9 cellular contexts compared by ENCODE assay signal in genomic region chr2:232335206-232335858, GRCh38. TPM values are rescaled to one million over a fixed set of nuclear protein-coding genes. Genes with fewer than 3 reads are reported as not detected.
DNase-seq lines count a peak whose midpoint lies in the region; ATAC-seq and TF ChIP-seq lines count a peak whose summit lies in the region.
"Not testable (repeated sequence)": the region's sequence is repeated elsewhere in the genome, so short reads cannot be mapped to it uniquely, and the experiment has no call there.
"Had no signal": no experiment of that assay in that cellular context is flagged by ENCODE, and none has a peak within 500 bp of the region (broad histone marks: within the 10 kb centered on the region; RNA-seq: fewer than 3 reads in every experiment).

No MANE protein-coding gene starts in this region.

- not testable (repeated sequence) for TF ChIP-seq EP300 in sigmoid colon (IDR thresholded peaks at IDR 0.05)

- CTCF ChIA-PET in activated CD8-positive, alpha-beta T cell treated with anti-CD3 and anti-CD28 coated beads, Interleukin-2, amount 10 ng/mL, durations not matched to agents 7 days and 5 days (lab: Charles Lee): interaction anchor here (1.0 to 2.4 kb wide), 6 partner anchors 13 to 152 kb away, joined by 3 to 7 read pairs (median 6); no protein-coding TSS in a partner anchor

- peak overlapping the region; percentile 26 for H3K9ac ChIP-seq in NT2/D1 (ENCODE audit: insufficient read length, low read depth)

- not testable (repeated sequence) for H3K27me3 ChIP-seq in NT2/D1 (ENCODE audit: insufficient read depth, insufficient read length); foreskin keratinocyte; sigmoid colon

- H3K4me1 ChIP-seq in NT2/D1 (ENCODE audit: insufficient read depth, insufficient read length): peaks cover 28% of the 10 kb centered on the region
- H3K4me1 ChIP-seq in foreskin keratinocyte, sigmoid colon: not testable (repeated sequence)

- DNase-seq in NT2/D1 (ENCODE audit: low read depth, low spot score); activated CD8-positive, alpha-beta T cell treated with anti-CD3 and anti-CD28 coated beads, Interleukin-2, amount 10 ng/mL, durations not matched to agents 7 days and 5 days; foreskin keratinocyte: not testable (repeated sequence)
- DNase-seq in mesenteric fat pad (ENCODE audit: low spot score) (peak; percentile 87), sigmoid colon (peak; percentile 50)

- not testable (repeated sequence) for H3K9me3 ChIP-seq in NT2/D1 (ENCODE audit: insufficient read depth, low read length); sigmoid colon

- not testable (repeated sequence) for H3K27ac Mint-ChIP-seq in activated CD8-positive, alpha-beta T cell treated with anti-CD3 and anti-CD28 coated beads, Interleukin-2, amount 10 ng/mL, durations not matched to agents 7 days and 5 days; brain

- not testable (repeated sequence) for H3K36me3 ChIP-seq in NT2/D1 (ENCODE audit: insufficient read depth, insufficient read length, low read length)
- H3K36me3 ChIP-seq in sigmoid colon: peaks cover 0 to 14% (median 3%) of the 10 kb centered on the region in 4 donors

- intact Hi-C loops in sigmoid colon (cut with DNase I): not testable (repeated sequence)

- H3K9me3 Mint-ChIP-seq in activated CD8-positive, alpha-beta T cell treated with anti-CD3 and anti-CD28 coated beads, Interleukin-2, amount 10 ng/mL, durations not matched to agents 7 days and 5 days (ENCODE audit: insufficient read depth); brain: not testable (repeated sequence)

- TF ChIP-seq CTCF in GM12872 (IDR thresholded peaks at IDR 0.05; ENCODE audit: insufficient read depth, low read depth, low read length): peak; percentile 57; the same call in 2 of the 3 replicates
- peak; percentile 57 to 82 for TF ChIP-seq CTCF in brain (conservative IDR thresholded peaks at IDR 0.05)
- peak; percentile 50 for TF ChIP-seq CTCF in foreskin keratinocyte (conservative IDR thresholded peaks at IDR 0.05)
- TF ChIP-seq CTCF in sigmoid colon (IDR thresholded peaks at IDR 0.05): peak in 2 of 4 experiments; percentile 21 to 25

- not testable (repeated sequence) for H3K4me3 Mint-ChIP-seq in activated CD8-positive, alpha-beta T cell treated with anti-CD3 and anti-CD28 coated beads, Interleukin-2, amount 10 ng/mL, durations not matched to agents 7 days and 5 days; brain

- H3K4me3 ChIP-seq in NT2/D1 (ENCODE audit: insufficient read length, low read depth); sigmoid colon: not testable (repeated sequence)

- peak; percentile 68 for ATAC-seq in activated CD8-positive, alpha-beta T cell treated with anti-CD3 and anti-CD28 coated beads, Interleukin-2, amount 10 ng/mL, durations not matched to agents 7 days and 5 days
- ATAC-seq in foreskin keratinocyte: peak; percentile 29

- WGBS in sigmoid colon, 2 donors: 57 to 68% methylated on average over 15 of the region's 15 CpGs

- POLR2A ChIA-PET in activated CD8-positive, alpha-beta T cell treated with anti-CD3 and anti-CD28 coated beads, Interleukin-2, amount 10 ng/mL, durations not matched to agents 7 days and 5 days (lab: Charles Lee): interaction anchor here (1.4 kb wide), 1 partner anchor 26 kb away, joined by 3 read pairs; no protein-coding TSS in a partner anchor

- not testable (repeated sequence) for H3K27ac ChIP-seq in foreskin keratinocyte, sigmoid colon

- not testable (repeated sequence) for TF ChIP-seq POLR2A in sigmoid colon (IDR thresholded peaks at IDR 0.05)

- not testable (repeated sequence) for H3K27me3 Mint-ChIP-seq in activated CD8-positive, alpha-beta T cell treated with anti-CD3 and anti-CD28 coated beads, Interleukin-2, amount 10 ng/mL, durations not matched to agents 7 days and 5 days (ENCODE audit: low read depth); brain

- not testable (repeated sequence) for H3K4me1 Mint-ChIP-seq in activated CD8-positive, alpha-beta T cell treated with anti-CD3 and anti-CD28 coated beads, Interleukin-2, amount 10 ng/mL, durations not matched to agents 7 days and 5 days (ENCODE audit: low read depth); brain

- H3K36me3 Mint-ChIP-seq in activated CD8-positive, alpha-beta T cell treated with anti-CD3 and anti-CD28 coated beads, Interleukin-2, amount 10 ng/mL, durations not matched to agents 7 days and 5 days (ENCODE audit: low read depth); brain: not testable (repeated sequence)

RNA-seq across cellular contexts. Expression of gene ALPP, which starts 43.2 kb away (rescaled TPM):
- total RNA-seq in activated CD8-positive, alpha-beta T cell treated with anti-CD3 and anti-CD28 coated beads, Interleukin-2, amount 10 ng/mL, durations not matched to agents 7 days and 5 days: not detected
- polyA plus RNA-seq in brain (ENCODE audit: insufficient read depth, low read depth, low replicate concordance) (not detected), foreskin keratinocyte (not detected in 2 replicates), sigmoid colon (under 1 TPM in 1 of 3 donors, not detected in 2; 0.03 TPM)
- total RNA-seq in foreskin keratinocyte (not detected in 2 replicates), mesenteric fat pad (not detected), sigmoid colon (not detected)
- total RNA-seq: lung microvascular endothelial cell, renal cortical epithelial cell had no signal
